7 cellular contexts compared by ENCODE assay signal in the genomic region with DNA sequence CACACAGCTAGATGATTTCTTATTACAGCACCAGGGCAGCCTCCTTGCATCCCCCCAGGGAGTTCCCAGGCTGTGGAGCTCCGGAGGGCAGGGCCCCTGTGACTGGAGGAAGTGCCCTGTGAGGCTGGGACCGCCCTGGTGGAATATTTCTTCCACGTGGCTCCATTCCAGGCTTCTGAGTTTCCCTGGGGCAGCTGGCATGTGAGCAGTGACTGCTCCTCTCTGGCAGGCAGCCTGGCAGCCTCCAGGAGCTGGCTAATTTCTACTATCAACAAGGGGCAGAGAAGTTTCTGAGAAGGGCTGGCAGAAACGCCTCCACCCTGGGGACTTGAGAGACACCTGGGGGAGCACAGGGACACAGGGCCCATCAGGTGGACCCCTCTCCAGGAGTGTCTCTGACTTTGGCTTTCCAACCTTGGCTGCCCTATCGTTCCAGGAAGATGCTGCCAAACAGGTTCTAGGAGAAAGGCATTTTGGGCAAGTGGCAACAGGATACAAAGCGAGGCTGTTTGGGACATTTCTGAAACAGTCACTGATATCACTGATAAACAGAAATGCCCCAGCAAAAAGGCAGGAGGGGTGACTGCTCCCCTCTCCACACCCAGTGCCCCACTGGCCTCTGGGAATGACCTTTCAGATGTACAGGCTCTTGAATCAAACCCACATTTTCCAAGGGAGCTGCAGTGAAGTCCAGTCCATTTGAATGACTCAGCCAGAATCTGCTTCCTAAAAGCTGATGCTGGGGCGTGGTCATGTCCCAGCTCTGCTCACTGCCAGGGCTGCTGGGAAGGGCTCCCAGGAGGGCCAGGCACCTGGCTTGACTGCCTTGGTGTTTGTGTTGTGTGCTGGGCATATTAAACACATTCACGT. TPM values are rescaled to one million over a fixed set of nuclear protein-coding genes. Genes with fewer than 3 reads are reported as not detected.
DNase-seq lines count a peak whose midpoint lies in the region; ATAC-seq lines count a peak whose summit lies in the region.

No MANE protein-coding gene starts in this region.

- ATAC-seq in sciatic nerve (peak; percentile 61), GM21576 (IDR thresholded peaks at IDR 0.05; ENCODE audit: unreplicated experiment) (no peak), GM18861 (IDR thresholded peaks at IDR 0.05; ENCODE audit: unreplicated experiment) (no peak), GM21367 (IDR thresholded peaks at IDR 0.05; ENCODE audit: unreplicated experiment) (no peak)

- intact Hi-C loops in head of caudate nucleus (cut with DNase I), result no loop called here
- intact Hi-C loops in sciatic nerve (cut with DNase I), result no loop called here

- DNase-seq in HS-27A (ENCODE audit: low read depth) (peak; percentile 88), T1000 (lab: John Stamatoyannopoulos, UW) (peak; percentile 97), head of caudate nucleus (peak in 23 of 42 donors; percentile 3 to 51 (median 23)), sciatic nerve (ENCODE audit: low spot score) (peak; percentile 79)

RNA-seq across cellular contexts. Expression of gene MYOF, which starts 16.1 kb away (rescaled TPM):
- 76.2 TPM for total RNA-seq in sciatic nerve

RNA-seq across cellular contexts. Expression of gene CEP55, which starts 30.4 kb away (rescaled TPM):
- 0.62 TPM for total RNA-seq in sciatic nerve

Comparison
In these comparisons a context has a peak if more than half of its experiments do, and no peak if none do; other contexts are left out.
1. DNase-seq: peak in every context shown above with its lines; median percentile 97 in T1000; 88 in HS-27A; 79 in sciatic nerve; 23 in head of caudate nucleus.